8 cellular contexts compared by ENCODE assay signal in genomic region chr19:45770192-45771101, GRCh38. TPM values are rescaled to one million over a fixed set of nuclear protein-coding genes. Genes with fewer than 3 reads are reported as not detected.
A peak's percentile ranks its signal among the peaks of the same experiment; 100 is the strongest.
DNase-seq lines count a peak whose midpoint lies in the region; ATAC-seq and TF ChIP-seq lines count a peak whose summit lies in the region.

No MANE protein-coding gene starts in this region.

- H3K9me3 Mint-ChIP-seq in Caco-2 (ENCODE audit: unreplicated experiment): no peaks in the 10 kb centered on the region

- H3K79me2 ChIP-seq in OCI-LY1 (ENCODE audit: insufficient read depth, low read length): no peaks in the 10 kb centered on the region

- H3K36me3 Mint-ChIP-seq in Caco-2 (ENCODE audit: insufficient read depth, unreplicated experiment): peaks cover 64% of the 10 kb centered on the region

- CTCF ChIA-PET in Caco-2 (lab: Charles Lee): interaction anchor here (0.5 to 3.6 kb wide), 29 partner anchors 9 to 309 kb away, joined by 3 to 82 read pairs (median 5); partner anchors contain the start of genes DMPK, DMWD, FBXO46 and FOXA3

- H3K4me3 ChIP-seq in Caco-2 (ENCODE audit: low read depth, low read length) (peak overlapping the region; percentile 76), HUES64 (ENCODE audit: low read length) (peak overlapping the region; percentile 83), OCI-LY1 (ENCODE audit: low read depth, low read length, poor library complexity, severe bottlenecking) (peak overlapping the region; percentile 62), epithelial cell of proximal tubule (ENCODE audit: low read depth, low read length) (peak overlapping the region; percentile 61)

- no peak overlapping the region for H2AFZ ChIP-seq in OCI-LY1 (ENCODE audit: low read length)

- TF ChIP-seq CTCF in Caco-2 (IDR thresholded peaks at IDR 0.05; ENCODE audit: insufficient read depth in 1 of 2, low read depth in 1 of 2, low read length in 1 of 2, severe bottlenecking in 1 of 2, unreplicated experiment in 1 of 2): peak; percentile 95 to 98
- TF ChIP-seq CTCF in OCI-LY1 (IDR thresholded peaks at IDR 0.05; ENCODE audit: low read length): peak; percentile 87
- peak; percentile 83 for TF ChIP-seq CTCF in epithelial cell of proximal tubule (conservative IDR thresholded peaks at IDR 0.05; ENCODE audit: low read depth, low read length)

- H3K4me1 ChIP-seq in Caco-2 (peaks cover 6% of the 10 kb centered on the region), HUES64 (ENCODE audit: insufficient read depth, low read length) (0 out of 2 replicates have a peak, but pooled peaks cover 8% of the 10 kb centered on the region), OCI-LY1 (ENCODE audit: insufficient read depth, low read length, severe bottlenecking) (peaks cover 34% of the 10 kb centered on the region)

- H3K36me3 ChIP-seq in Caco-2 (ENCODE audit: control insufficient read depth, insufficient read depth, low read length) (no peaks in the 10 kb centered on the region), HUES64 (ENCODE audit: insufficient read depth, low read length) (no peaks in the 10 kb centered on the region; the same call in 1 of the 2 replicates), OCI-LY1 (ENCODE audit: insufficient read depth, low read length) (no peaks in the 10 kb centered on the region)

- peak overlapping the region; percentile 96 for H3K27ac Mint-ChIP-seq in Caco-2 (ENCODE audit: unreplicated experiment)

- ATAC-seq in GM21390 (IDR thresholded peaks at IDR 0.05; ENCODE audit: unreplicated experiment): peak; percentile 45

- no peaks in the 10 kb centered on the region for H3K27me3 Mint-ChIP-seq in Caco-2 (ENCODE audit: insufficient read depth, unreplicated experiment)

- H4K20me1 ChIP-seq in OCI-LY1 (ENCODE audit: insufficient read depth, low read length): no peaks in the 10 kb centered on the region

- under 1% methylated on average over 79 of the region's 79 CpGs for WGBS in HUES64

- no peaks in the 10 kb centered on the region for H3F3A ChIP-seq in OCI-LY1 (ENCODE audit: insufficient read depth, low read length)

- peak overlapping the region; percentile 88 for H3K9ac ChIP-seq in HUES64 (ENCODE audit: low read depth, low read length)
- peak overlapping the region; percentile 51 for H3K9ac ChIP-seq in OCI-LY1 (ENCODE audit: low read length)

- H3K9me2 ChIP-seq in OCI-LY1 (ENCODE audit: low read depth, low read length): no peaks in the 10 kb centered on the region

- DNase-seq in Caco-2 (peak; percentile 99), activated T-cell treated with anti-CD3 and anti-CD28 coated beads for 4 hours (peak; percentile 89), epithelial cell of proximal tubule (ENCODE audit: low read depth) (peak; percentile 78), mucosa of gallbladder (ENCODE audit: low spot score) (peak; percentile 96)
- DNase-seq in stimulated activated CD8-positive, alpha-beta memory T cell treated with anti-CD3 and anti-CD28 coated beads, Interleukin-4, amount 100 ng/mL, for 24 hours (ENCODE audit: low read depth): peak; percentile 88

- H3K9me3 ChIP-seq in Caco-2 (no peaks in the 10 kb centered on the region), HUES64 (ENCODE audit: insufficient read depth, low read depth, low read length) (no peaks in the 10 kb centered on the region), OCI-LY1 (ENCODE audit: low read length) (no peaks in the 10 kb centered on the region)

- BruUV-seq in Caco-2 (replicated peaks; lab: Mats Ljungman, UMichigan): no TSS peak

- intact Hi-C loops in Caco-2 (cut with micrococcal nuclease; ENCODE audit: unreplicated experiment): loop anchor here (1.0 to 5.0 kb wide), 5 partner anchors 9 to 112 kb away; no protein-coding TSS in a partner anchor

- peak overlapping the region; percentile 98 for H3K27ac ChIP-seq in HUES64 (ENCODE audit: low read depth, low read length)
- H3K27ac ChIP-seq in OCI-LY1 (ENCODE audit: low read depth, low read length, poor library complexity, severe bottlenecking): peak overlapping the region; percentile 58

- H3K4me2 ChIP-seq in OCI-LY1 (ENCODE audit: low read length): peak overlapping the region; percentile 86

- POLR2A ChIA-PET in Caco-2 (lab: Charles Lee): interaction anchor here (0.5 to 3.7 kb wide), 22 partner anchors 9 to 1455 kb away, joined by 3 to 64 read pairs (median 5); partner anchors contain the start of genes DMPK, DMWD, QPCTL and SNRPD2

- H3K4me3 Mint-ChIP-seq in Caco-2 (ENCODE audit: unreplicated experiment): peak overlapping the region; percentile 97

- H3K27me3 ChIP-seq in Caco-2 (replicated peaks; ENCODE audit: control insufficient read depth, insufficient read depth, low read length) (no peaks in the 10 kb centered on the region), HUES64 (ENCODE audit: insufficient read depth, low read length) (no peaks in the 10 kb centered on the region), OCI-LY1 (ENCODE audit: insufficient read depth, low read length) (no peaks in the 10 kb centered on the region; the same call in 1 of the 2 replicates)

- H3K4me1 Mint-ChIP-seq in Caco-2 (ENCODE audit: low read depth, unreplicated experiment): peaks cover 7% of the 10 kb centered on the region

RNA-seq across cellular contexts. Expression of gene SIX5, which starts 1.4 kb away (rescaled TPM):
- total RNA-seq in Caco-2 (2022) (23.7 and 28.6 TPM in 2 replicates), epithelial cell of proximal tubule (8.2 and 11.2 TPM in 2 replicates), mucosa of gallbladder (29.6 TPM)
- polyA plus RNA-seq in HUES64 (2013, experiment 1 of 2): 21.2 TPM
- 21.5 TPM for polyA plus RNA-seq in HUES64 (2013, experiment 2 of 2)

RNA-seq across cellular contexts. Expression of gene DMPK, which starts 11.8 kb away (rescaled TPM):
- total RNA-seq in Caco-2 (2022) (28.1 and 30.2 TPM in 2 replicates), epithelial cell of proximal tubule (10.9 and 21.0 TPM in 2 replicates), mucosa of gallbladder (163 TPM)
- polyA plus RNA-seq in HUES64 (2013, experiment 1 of 2): 17.9 TPM
- polyA plus RNA-seq in HUES64 (2013, experiment 2 of 2): 14.0 TPM

RNA-seq across cellular contexts. Expression of gene DMWD, which starts 22.2 kb away (rescaled TPM):
- total RNA-seq in Caco-2 (2022): 72.4 and 76.3 TPM in 2 replicates
- 25.0 TPM for polyA plus RNA-seq in HUES64 (2013, experiment 1 of 2)
- 25.9 TPM for polyA plus RNA-seq in HUES64 (2013, experiment 2 of 2)
- total RNA-seq in epithelial cell of proximal tubule: 35.7 and 38.8 TPM in 2 replicates
- total RNA-seq in mucosa of gallbladder: 66.0 TPM

RNA-seq across cellular contexts. Expression of gene MEIOSIN, which starts 37.2 kb away (rescaled TPM):
- total RNA-seq in Caco-2 (2022) (not detected in 2 replicates), epithelial cell of proximal tubule (not detected in 2 replicates), mucosa of gallbladder (not detected)
- not detected for polyA plus RNA-seq in HUES64 (2013, experiment 1 of 2)
- 0.13 TPM for polyA plus RNA-seq in HUES64 (2013, experiment 2 of 2)

RNA-seq across cellular contexts. Expression of gene FBXO46, which starts 39.8 kb away (rescaled TPM):
- 31.0 and 37.0 TPM in 2 replicates for total RNA-seq in Caco-2 (2022)
- polyA plus RNA-seq in HUES64 (2013, experiment 1 of 2): 14.2 TPM
- 13.4 TPM for polyA plus RNA-seq in HUES64 (2013, experiment 2 of 2)
- total RNA-seq in epithelial cell of proximal tubule: 6.6 and 11.5 TPM in 2 replicates
- total RNA-seq in mucosa of gallbladder: 22.0 TPM

Comparison
In these comparisons a context has a peak if more than half of its experiments do, and no peak if none do; other contexts are left out.
1. Peak in every context shown above with its lines: DNase-seq, ATAC-seq, H3K4me3 ChIP-seq and H3K27ac ChIP-seq.